In the genomic region with DNA sequence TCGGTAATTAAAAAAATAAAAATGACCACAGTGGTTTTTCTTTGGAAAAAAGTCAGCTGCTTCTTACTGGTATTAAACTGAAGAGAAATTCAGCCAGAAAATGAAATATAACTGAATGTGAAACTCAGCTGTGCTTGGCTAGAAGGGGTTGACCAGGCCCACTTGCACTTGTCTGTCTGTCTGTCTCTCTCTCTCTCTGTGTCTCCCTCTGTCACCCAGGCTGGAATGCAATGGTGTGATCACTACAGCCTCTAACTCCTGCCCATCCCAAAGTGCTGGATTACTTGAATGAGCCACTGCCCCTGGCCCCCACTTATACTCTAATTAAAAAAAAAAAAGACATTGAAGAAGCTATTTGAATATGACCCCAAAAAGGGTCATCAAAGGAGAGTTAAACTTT, we compare ENCODE assay signal across 2 cellular contexts.
TF ChIP-seq lines count a peak whose summit lies in the region.

No MANE protein-coding gene starts in this region.

TF ChIP-seq in K562, 482 proteins besides CTCF, POLR2A, EP300 and RAD21:
- no peak for TF ChIP-seq FOXA3 (CRISPR knock-in tag; conservative IDR thresholded peaks at IDR 0.05 in 1 of 2, IDR thresholded peaks at IDR 0.05 in 1 of 2)
- TF ChIP-seq TEAD4 (IDR thresholded peaks at IDR 0.05; ENCODE audit: low read length), result no peak
- TF ChIP-seq TEAD4 (CRISPR knock-in tag; IDR thresholded peaks at IDR 0.05; ENCODE audit: borderline replicate concordance), result no peak
- TF ChIP-seq, protein P1, sequence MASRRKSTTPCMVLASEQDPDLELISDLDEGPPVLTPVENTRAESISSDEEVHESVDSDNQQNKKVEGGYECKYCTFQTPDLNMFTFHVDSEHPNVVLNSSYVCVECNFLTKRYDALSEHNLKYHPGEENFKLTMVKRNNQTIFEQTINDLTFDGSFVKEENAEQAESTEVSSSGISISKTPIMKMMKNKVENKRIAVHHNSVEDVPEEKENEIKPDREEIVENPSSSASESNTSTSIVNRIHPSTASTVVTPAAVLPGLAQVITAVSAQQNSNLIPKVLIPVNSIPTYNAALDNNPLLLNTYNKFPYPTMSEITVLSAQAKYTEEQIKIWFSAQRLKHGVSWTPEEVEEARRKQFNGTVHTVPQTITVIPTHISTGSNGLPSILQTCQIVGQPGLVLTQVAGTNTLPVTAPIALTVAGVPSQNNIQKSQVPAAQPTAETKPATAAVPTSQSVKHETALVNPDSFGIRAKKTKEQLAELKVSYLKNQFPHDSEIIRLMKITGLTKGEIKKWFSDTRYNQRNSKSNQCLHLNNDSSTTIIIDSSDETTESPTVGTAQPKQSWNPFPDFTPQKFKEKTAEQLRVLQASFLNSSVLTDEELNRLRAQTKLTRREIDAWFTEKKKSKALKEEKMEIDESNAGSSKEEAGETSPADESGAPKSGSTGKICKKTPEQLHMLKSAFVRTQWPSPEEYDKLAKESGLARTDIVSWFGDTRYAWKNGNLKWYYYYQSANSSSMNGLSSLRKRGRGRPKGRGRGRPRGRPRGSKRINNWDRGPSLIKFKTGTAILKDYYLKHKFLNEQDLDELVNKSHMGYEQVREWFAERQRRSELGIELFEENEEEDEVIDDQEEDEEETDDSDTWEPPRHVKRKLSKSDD (conservative IDR thresholded peaks at IDR 0.05; ENCODE audit: low read length), result no peak
- no peak for TF ChIP-seq CHCHD3 (CRISPR knock-in tag; IDR thresholded peaks at IDR 0.05)
- TF ChIP-seq STAT5A (IDR thresholded peaks at IDR 0.05; ENCODE audit: borderline replicate concordance, low read length), result no peak
- TF ChIP-seq, protein P2, sequence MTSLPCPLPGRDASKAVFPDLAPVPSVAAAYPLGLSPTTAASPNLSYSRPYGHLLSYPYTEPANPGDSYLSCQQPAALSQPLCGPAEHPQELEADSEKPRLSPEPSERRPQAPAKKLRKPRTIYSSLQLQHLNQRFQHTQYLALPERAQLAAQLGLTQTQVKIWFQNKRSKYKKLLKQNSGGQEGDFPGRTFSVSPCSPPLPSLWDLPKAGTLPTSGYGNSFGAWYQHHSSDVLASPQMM (CRISPR knock-in tag; IDR thresholded peaks at IDR 0.05), result no peak
- TF ChIP-seq NCOA1 (IDR thresholded peaks at IDR 0.05; ENCODE audit: low read depth), result no peak
- no peak for TF ChIP-seq BMI1 (IDR thresholded peaks at IDR 0.05; ENCODE audit: low read length)
- no peak for TF ChIP-seq SMAD3 (CRISPR knock-in tag; conservative IDR thresholded peaks at IDR 0.05)
- TF ChIP-seq KDM5B (IDR thresholded peaks at IDR 0.05; ENCODE audit: insufficient replicate concordance, low read depth, low read length), result no peak
- no peak for TF ChIP-seq OTX1 (CRISPR knock-in tag; IDR thresholded peaks at IDR 0.05)
- TF ChIP-seq, protein P3, sequence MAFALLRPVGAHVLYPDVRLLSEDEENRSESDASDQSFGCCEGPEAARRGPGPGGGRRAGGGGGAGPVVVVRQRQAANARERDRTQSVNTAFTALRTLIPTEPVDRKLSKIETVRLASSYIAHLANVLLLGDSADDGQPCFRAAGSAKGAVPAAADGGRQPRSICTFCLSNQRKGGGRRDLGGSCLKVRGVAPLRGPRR (CRISPR knock-in tag; IDR thresholded peaks at IDR 0.05), result no peak
- no peak for TF ChIP-seq DMBX1 (CRISPR knock-in tag; IDR thresholded peaks at IDR 0.05; ENCODE audit: borderline replicate concordance)
- no peak for TF ChIP-seq ZKSCAN1 (IDR thresholded peaks at IDR 0.05; ENCODE audit: low read depth, low read length)

TF ChIP-seq in liver, 16 proteins besides CTCF, POLR2A, EP300 and RAD21:
- TF ChIP-seq HNF4A (conservative IDR thresholded peaks at IDR 0.05) (no peak), YY1 (IDR thresholded peaks at IDR 0.05) (no peak), HNF4G (IDR thresholded peaks at IDR 0.05) (no peak), RXRA (IDR thresholded peaks at IDR 0.05) (no peak), FOXA1 (IDR thresholded peaks at IDR 0.05) (no peak), FOXA2 (IDR thresholded peaks at IDR 0.05) (no peak), TAF1 (conservative IDR thresholded peaks at IDR 0.05) (no peak), NR2F2 (IDR thresholded peaks at IDR 0.05) (no peak)
- TF ChIP-seq, protein P4, sequence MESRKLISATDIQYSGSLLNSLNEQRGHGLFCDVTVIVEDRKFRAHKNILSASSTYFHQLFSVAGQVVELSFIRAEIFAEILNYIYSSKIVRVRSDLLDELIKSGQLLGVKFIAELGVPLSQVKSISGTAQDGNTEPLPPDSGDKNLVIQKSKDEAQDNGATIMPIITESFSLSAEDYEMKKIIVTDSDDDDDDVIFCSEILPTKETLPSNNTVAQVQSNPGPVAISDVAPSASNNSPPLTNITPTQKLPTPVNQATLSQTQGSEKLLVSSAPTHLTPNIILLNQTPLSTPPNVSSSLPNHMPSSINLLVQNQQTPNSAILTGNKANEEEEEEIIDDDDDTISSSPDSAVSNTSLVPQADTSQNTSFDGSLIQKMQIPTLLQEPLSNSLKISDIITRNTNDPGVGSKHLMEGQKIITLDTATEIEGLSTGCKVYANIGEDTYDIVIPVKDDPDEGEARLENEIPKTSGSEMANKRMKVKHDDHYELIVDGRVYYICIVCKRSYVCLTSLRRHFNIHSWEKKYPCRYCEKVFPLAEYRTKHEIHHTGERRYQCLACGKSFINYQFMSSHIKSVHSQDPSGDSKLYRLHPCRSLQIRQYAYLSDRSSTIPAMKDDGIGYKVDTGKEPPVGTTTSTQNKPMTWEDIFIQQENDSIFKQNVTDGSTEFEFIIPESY (IDR thresholded peaks at IDR 0.05), result no peak
- TF ChIP-seq, protein P5, sequence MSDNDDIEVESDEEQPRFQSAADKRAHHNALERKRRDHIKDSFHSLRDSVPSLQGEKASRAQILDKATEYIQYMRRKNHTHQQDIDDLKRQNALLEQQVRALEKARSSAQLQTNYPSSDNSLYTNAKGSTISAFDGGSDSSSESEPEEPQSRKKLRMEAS (IDR thresholded peaks at IDR 0.05), result no peak
